In the genomic region with DNA sequence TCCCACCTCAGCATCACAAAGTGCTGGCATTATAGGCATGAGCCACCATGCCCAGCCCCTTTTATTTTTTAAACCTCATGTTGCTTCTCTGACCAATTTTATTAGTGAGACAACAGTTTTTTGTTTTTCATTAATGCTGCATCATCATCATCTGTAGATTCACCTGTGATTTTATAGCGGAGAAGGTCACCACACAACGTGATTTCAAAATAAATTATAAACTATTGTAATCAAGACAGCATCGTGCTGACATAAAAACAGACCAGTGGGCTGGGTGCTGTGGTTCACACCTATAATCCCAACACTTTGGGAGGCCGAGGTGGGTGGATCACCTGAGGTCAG, we compare ENCODE assay signal across 9 cellular contexts.
"Had no signal": no experiment of that assay in that cellular context is flagged by ENCODE, and none has a peak within 500 bp of the region (broad histone marks: within the 10 kb centered on the region; RNA-seq: fewer than 3 reads in every experiment).

No MANE protein-coding gene starts in this region.

- DNase-seq: H9, HCEC 1CT, IMR-90, KBM-7 had no signal

- FAIRE-seq: H1, H54 had no signal

- H3K4me2 ChIP-seq: GM23338, KMS-11 had no signal

- H3K9ac ChIP-seq: KMS-11 had no signal

- ATAC-seq: GM23338 had no signal

- H3K27ac ChIP-seq: HL-60, KMS-11 had no signal

- H3K4me3 ChIP-seq: GM23338 had no signal
